ENCODE assay signal across 26 cellular contexts in the genomic region with DNA sequence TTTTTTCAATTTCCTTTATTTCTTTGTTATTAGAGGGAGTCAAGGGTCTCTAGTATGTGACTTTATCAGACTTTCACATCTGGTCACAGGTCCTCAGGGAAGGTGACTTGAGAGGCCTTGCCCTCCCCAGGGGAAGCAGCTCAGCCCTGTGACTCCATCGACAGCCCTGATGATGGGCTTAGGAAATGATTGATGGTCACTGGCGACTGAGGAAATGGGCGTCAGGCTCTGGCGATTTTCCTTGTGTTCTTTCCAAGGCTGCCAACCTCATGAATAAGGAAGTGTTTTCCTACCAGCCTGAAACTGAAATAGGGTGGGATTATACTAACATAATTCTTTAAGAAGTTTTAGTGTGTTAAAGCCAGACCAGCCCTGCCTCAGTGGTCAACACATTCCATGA. TPM values are rescaled to one million over a fixed set of nuclear protein-coding genes. Genes with fewer than 3 reads are reported as not detected.
A peak's percentile ranks its signal among the peaks of the same experiment; 100 is the strongest.
DNase-seq lines count a peak whose midpoint lies in the region; ATAC-seq, FAIRE-seq and TF ChIP-seq lines count a peak whose summit lies in the region.
"Had no signal": no experiment of that assay in that cellular context is flagged by ENCODE, and none has a peak within 500 bp of the region (broad histone marks: within the 10 kb centered on the region; RNA-seq: fewer than 3 reads in every experiment).

No MANE protein-coding gene starts in this region.

- no peaks in the 10 kb centered on the region for H3K27me3 Mint-ChIP-seq in CD8-positive, alpha-beta T cell (ENCODE audit: low read depth)
- H3K27me3 Mint-ChIP-seq: dendritic cell treated with granulocyte-macrophage colony-stimulating factor and Interleukin-4, amounts not matched to agents 40 ng/mL and 50 ng/mL, for 4 days had no signal

- CTCF ChIA-PET in CD8-positive, alpha-beta T cell (lab: Charles Lee): no interaction called here

- FAIRE-seq in keratinocyte (lab: Jason Lieb, UNC): peak; percentile 17
- FAIRE-seq: endometrium, GM12892 had no signal

- H3K9me1 ChIP-seq in keratinocyte (ENCODE audit: control insufficient read depth, extremely low read depth, insufficient read depth, low read length): peaks cover 7% of the 10 kb centered on the region

- H3K9me2 ChIP-seq in GM23248 (ENCODE audit: insufficient read depth): no peaks in the 10 kb centered on the region

- peaks cover 16% of the 10 kb centered on the region for H3K4me1 ChIP-seq in GM23248 (ENCODE audit: insufficient read depth)
- H3K4me1 ChIP-seq in keratinocyte (ENCODE audit: control insufficient read depth, extremely low read depth, insufficient read depth, low read length): peaks cover 11% of the 10 kb centered on the region
- H3K4me1 ChIP-seq in CD8-positive, alpha-beta T cell (ENCODE audit: insufficient read depth, low read length): peaks cover 5% of the 10 kb centered on the region
- H3K4me1 ChIP-seq: tibial nerve had no signal

- H4K20me1 ChIP-seq in GM23248 (ENCODE audit: insufficient read depth): peaks cover 11% of the 10 kb centered on the region; the same call in 1 of the 2 replicates
- peaks cover 5% of the 10 kb centered on the region for H4K20me1 ChIP-seq in keratinocyte (ENCODE audit: control insufficient read depth, extremely low read depth, insufficient read depth, low read length)

- H3K27ac Mint-ChIP-seq in CD8-positive, alpha-beta T cell: no peak overlapping the region
- H3K27ac Mint-ChIP-seq: activated T-cell treated with anti-CD3 and anti-CD28 coated beads, Interleukin-2, amount 50 U/mL, for 72 hours; dendritic cell treated with granulocyte-macrophage colony-stimulating factor and Interleukin-4, amounts not matched to agents 40 ng/mL and 50 ng/mL, for 4 days; stimulated activated effector memory CD8-positive, alpha-beta T cell treated with anti-CD3 and anti-CD28 coated beads, Interleukin-12 subunit alpha, Interleukin-12 subunit beta, amount 100 ng/mL, for 72 hours had no signal

- no peaks in the 10 kb centered on the region for H3K36me3 Mint-ChIP-seq in CD8-positive, alpha-beta T cell
- H3K36me3 Mint-ChIP-seq: stimulated activated effector memory CD8-positive, alpha-beta T cell treated with anti-CD3 and anti-CD28 coated beads, Interleukin-12 subunit alpha, Interleukin-12 subunit beta, amount 100 ng/mL, for 72 hours had no signal

- H3F3A ChIP-seq in GM23248 (ENCODE audit: insufficient read depth): peaks cover 81% of the 10 kb centered on the region

- H3K4me2 ChIP-seq in GM23248 (ENCODE audit: unreplicated experiment) (no peak overlapping the region), keratinocyte (ENCODE audit: control insufficient read depth, extremely low read depth, insufficient read depth, low read depth, low read length) (no peak overlapping the region)

- intact Hi-C loops in CD8-positive, alpha-beta T cell (cut with DNase I, micrococcal nuclease): no loop called here

- H3K27me3 ChIP-seq in GM23248 (replicated peaks; ENCODE audit: insufficient read depth) (no peaks in the 10 kb centered on the region), keratinocyte (ENCODE audit: control insufficient read depth, extremely low read depth, insufficient read depth, low read length) (no peaks in the 10 kb centered on the region)
- no peaks in the 10 kb centered on the region for H3K27me3 ChIP-seq in CD8-positive, alpha-beta T cell (ENCODE audit: insufficient read depth, low read length)
- H3K27me3 ChIP-seq: SJSA1, tibial nerve had no signal

- no peaks in the 10 kb centered on the region for H3K9me3 Mint-ChIP-seq in CD8-positive, alpha-beta T cell
- H3K9me3 Mint-ChIP-seq: activated T-cell treated with anti-CD3 and anti-CD28 coated beads, Interleukin-2, amount 50 U/mL, for 72 hours; dendritic cell treated with granulocyte-macrophage colony-stimulating factor and Interleukin-4, amounts not matched to agents 40 ng/mL and 50 ng/mL, for 4 days; nephron had no signal

- H2AFZ ChIP-seq in GM23248 (no peak overlapping the region), keratinocyte (ENCODE audit: control insufficient read depth, low read length) (no peak overlapping the region)

- H3K36me3 ChIP-seq in GM23248 (ENCODE audit: low read depth) (peaks cover 48% of the 10 kb centered on the region), keratinocyte (ENCODE audit: control insufficient read depth in 2 of 2, extremely low read depth in 1 of 2, insufficient read depth in 2 of 2, low read length in 2 of 2) (peaks cover 13 to 39% of the 10 kb centered on the region in 2 experiments)
- no peaks in the 10 kb centered on the region for H3K36me3 ChIP-seq in CD8-positive, alpha-beta T cell (ENCODE audit: insufficient read depth, low read length)
- H3K36me3 ChIP-seq: SJSA1, tibial nerve had no signal

- H3K4me3 ChIP-seq in GM23248 (no peak overlapping the region), keratinocyte (ENCODE audit: control insufficient read depth in 2 of 3, extremely low read depth in 1 of 3, insufficient read depth in 2 of 3, low read depth in 1 of 3, low read length in 3 of 3) (no peak overlapping the region)
- no peak overlapping the region for H3K4me3 ChIP-seq in CD8-positive, alpha-beta T cell (ENCODE audit: low read depth, low read length)
- H3K4me3 ChIP-seq: SJSA1, tibial nerve had no signal

- peak overlapping the region; percentile 59 for H3K27ac ChIP-seq in GM23248
- H3K27ac ChIP-seq in keratinocyte (ENCODE audit: control insufficient read depth, insufficient read depth, low read length): peak overlapping the region; percentile 28
- no peak overlapping the region for H3K27ac ChIP-seq in CD8-positive, alpha-beta T cell (ENCODE audit: low read depth, low read length)
- H3K27ac ChIP-seq: SJSA1 had no signal

- in situ Hi-C loops in GM23248 (cut with MboI): no loop called here

- WGBS in GM23248 (ENCODE audit: low coverage in 1 of 2, low lambda C conversion rate in 2 of 2, missing lambda C conversion rate in 2 of 2), 2 experiments: 20 to 31% methylated on average over 4 of the region's 4 CpGs

- POLR2A ChIA-PET in CD8-positive, alpha-beta T cell (lab: Charles Lee): no interaction called here

- peak overlapping the region; percentile 1; the same call in 1 of the 2 replicates for H3K9ac ChIP-seq in GM23248
- H3K9ac ChIP-seq in keratinocyte (ENCODE audit: control insufficient read depth, extremely low read depth, insufficient read depth, low read length): no peak overlapping the region

- no peak for ATAC-seq in CD8-positive, alpha-beta T cell
- ATAC-seq: activated T-cell treated with anti-CD3 and anti-CD28 coated beads, Interleukin-2, amount 50 U/mL, for 72 hours; stimulated activated effector memory CD8-positive, alpha-beta T cell treated with anti-CD3 and anti-CD28 coated beads, Interleukin-12 subunit alpha, Interleukin-12 subunit beta, amount 100 ng/mL, for 72 hours had no signal

- H3K9me3 ChIP-seq in GM23248 (ENCODE audit: low read depth): no peaks in the 10 kb centered on the region
- H3K9me3 ChIP-seq in keratinocyte (ENCODE audit: control insufficient read depth, low read depth, low read length): no peaks in the 10 kb centered on the region
- no peaks in the 10 kb centered on the region for H3K9me3 ChIP-seq in CD8-positive, alpha-beta T cell (ENCODE audit: low read length)
- H3K9me3 ChIP-seq: SJSA1, tibial nerve had no signal

- no peak overlapping the region for H3K4me3 Mint-ChIP-seq in CD8-positive, alpha-beta T cell
- H3K4me3 Mint-ChIP-seq: activated T-cell treated with anti-CD3 and anti-CD28 coated beads, Interleukin-2, amount 50 U/mL, for 72 hours; dendritic cell treated with granulocyte-macrophage colony-stimulating factor and Interleukin-4, amounts not matched to agents 40 ng/mL and 50 ng/mL, for 4 days; nephron; stimulated activated effector memory CD8-positive, alpha-beta T cell treated with anti-CD3 and anti-CD28 coated beads, Interleukin-12 subunit alpha, Interleukin-12 subunit beta, amount 100 ng/mL, for 72 hours had no signal

- TF ChIP-seq CTCF in keratinocyte (optimal IDR thresholded peaks at IDR 0.05 in 1 of 3, IDR thresholded peaks at IDR 0.05 in 1 of 3, conservative IDR thresholded peaks at IDR 0.05 in 1 of 3; ENCODE audit: extremely low read depth in 1 of 3, insufficient read depth in 2 of 3, low read length in 3 of 3): no peak
- no peak for TF ChIP-seq CTCF in CD8-positive, alpha-beta T cell (IDR thresholded peaks at IDR 0.05)

- H3K79me2 ChIP-seq in GM23248 (ENCODE audit: insufficient read depth): peaks cover 96% of the 10 kb centered on the region
- H3K79me2 ChIP-seq in keratinocyte (ENCODE audit: control insufficient read depth, insufficient read depth, low read length): peaks cover 79% of the 10 kb centered on the region

- DNase-seq in GM23248 (peak; percentile 35), UCSD-AML1 (lab: John Stamatoyannopoulos, UW; ENCODE audit: unreplicated experiment) (peak; percentile 21), keratinocyte (ENCODE audit: low read depth, low spot score) (no peak), renal cortical epithelial cell (ENCODE audit: low read depth) (peak; percentile 89), T-helper 2 cell (no peak), HUDEP-2 (lab: John Stamatoyannopoulos, UW; ENCODE audit: unreplicated experiment in 76 of 76) (no peak)
- DNase-seq in CD8-positive, alpha-beta T cell: no peak
- DNase-seq: activated CD4-positive, CD25-positive, alpha-beta regulatory T cell; activated naive CD4-positive, alpha-beta T cell; activated T-cell treated with anti-CD3 and anti-CD28 coated beads, Interleukin-2, amount 50 U/mL, for 72 hours; caudate nucleus; HCEC 1CT; islet precursor cell; Karpas-422; NCI-H1417 treated with DMSO at 0.1 percent for 48 hours; NCI-H2081 treated with DMSO at 0.1 percent for 48 hours; NCI-H226; NCI-H774; RPMI8226 had no signal

- dilution Hi-C loops in keratinocyte (cut with MboI; ENCODE audit: extremely low pct_ligation_motif_present, low sequenced_read_pairs): no loop called here

- peaks cover 24% of the 10 kb centered on the region for H3K4me1 Mint-ChIP-seq in CD8-positive, alpha-beta T cell (ENCODE audit: low read depth)

RNA-seq across cellular contexts. Expression of a gene that starts 21.1 kb away (rescaled TPM):
- 1,671 and 1,864 TPM in 2 replicates for total RNA-seq in GM23248 (2014; rRNA removed; shearing (Covaris generic))
- 5,355 and 5,534 TPM in 2 replicates for polyA plus RNA-seq in GM23248 (2016; fragmentation: Nextera tagmentation; extraction: Ambion mirVana)
- polyA plus RNA-seq in keratinocyte: 279 to 1,210 TPM (median 306 TPM) in 3 replicates
- polyA plus RNA-seq in keratinocyte (2011; ENCODE audit: low read depth): 58.0 TPM
- 606 and 644 TPM in 2 replicates for polyA plus RNA-seq in keratinocyte (2011; cell fraction: cytosol; rRNA removed)
- 1,752 and 1,862 TPM in 2 replicates for polyA plus RNA-seq in keratinocyte (2011; cell fraction: nucleus; rRNA removed)
- 137 and 901 TPM in 2 replicates for polyA plus RNA-seq in keratinocyte (2012; ENCODE audit: low replicate concordance)
- 244 to 695 TPM (median 331 TPM) in 3 replicates for polyA minus RNA-seq in keratinocyte
- polyA minus RNA-seq in keratinocyte (2011; cell fraction: cytosol; rRNA and poly(A)+ RNA removed): 380 TPM
- polyA minus RNA-seq in keratinocyte (2011; cell fraction: nucleus; rRNA and poly(A)+ RNA removed): 558 and 1,225 TPM in 2 replicates
- 107 and 207 TPM in 2 replicates for total RNA-seq in renal cortical epithelial cell
- 1 to 10 TPM; 2.8 to 4.8 TPM for total RNA-seq in CD8-positive, alpha-beta T cell

Comparison
In these comparisons a context has a peak if more than half of its experiments do, and no peak if none do; other contexts are left out.
1. DNase-seq: peak in GM23248 (single experiment), UCSD-AML1 (single experiment) and renal cortical epithelial cell (single experiment); none in keratinocyte (single experiment), T-helper 2 cell (0 of 5), CD8-positive, alpha-beta T cell (0 of 7) and HUDEP-2 (0 of 76).
2. RNA of a gene that starts 21.1 kb away (total RNA-seq): 1,671 to 1,864 TPM in GM23248 and 107 to 207 TPM in renal cortical epithelial cell; 2.8 to 4.8 TPM in CD8-positive, alpha-beta T cell; every median in the first group is over 10 times any median in the second.